Comparison of ENCODE assay signal across 16 cellular contexts in the genomic region with DNA sequence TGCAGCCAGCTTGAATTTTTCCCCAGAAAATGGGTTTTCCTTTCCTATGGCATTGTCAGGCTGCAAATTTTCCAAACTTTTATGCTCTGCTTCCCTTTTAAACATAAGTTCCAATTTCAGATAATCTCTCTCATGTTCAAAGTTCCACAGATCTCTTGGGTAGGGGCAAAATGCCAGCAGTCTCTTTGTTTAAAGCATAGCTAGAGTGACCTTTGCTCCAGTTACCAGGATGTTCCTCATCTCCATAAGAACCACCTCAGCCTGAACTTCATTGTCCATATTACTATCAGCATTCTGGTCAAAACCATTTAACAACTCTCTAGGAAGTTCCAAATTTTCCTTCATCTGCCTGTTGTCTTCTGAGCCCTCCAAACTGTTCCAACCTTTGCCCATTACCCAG.
DNase-seq lines count a peak whose midpoint lies in the region; ATAC-seq and TF ChIP-seq lines count a peak whose summit lies in the region.
"Had no signal": no experiment of that assay in that cellular context is flagged by ENCODE, and none has a peak within 500 bp of the region (broad histone marks: within the 10 kb centered on the region; RNA-seq: fewer than 3 reads in every experiment).

No MANE protein-coding gene starts in this region.

- in situ Hi-C loops in transverse colon (cut with MboI; ENCODE audit: low pct_ligation_motif_present in 1 of 4, low pct_unique_long_range_greater_than_20kb in 1 of 4, low sequenced_read_pairs in 3 of 4), result no loop called here

- no peak overlapping the region for H3K4me2 ChIP-seq in hepatocyte

- H3K27ac ChIP-seq in right atrium auricular region (no peak overlapping the region), hepatocyte (no peak overlapping the region), right lobe of liver (no peak overlapping the region), transverse colon (peak overlapping the region in 3 of 4 donors; percentile 16 to 34 (median 34))
- H3K27ac ChIP-seq: HL-60 had no signal

- no peaks in the 10 kb centered on the region for H3K9me3 ChIP-seq in right atrium auricular region
- H3K9me3 ChIP-seq in hepatocyte (ENCODE audit: low read depth), result no peaks in the 10 kb centered on the region
- no peaks in the 10 kb centered on the region for H3K9me3 ChIP-seq in right lobe of liver
- no peaks in the 10 kb centered on the region for H3K9me3 ChIP-seq in transverse colon

- H3K36me3 ChIP-seq in right atrium auricular region, result no peaks in the 10 kb centered on the region
- H3K36me3 ChIP-seq in hepatocyte (replicated peaks; ENCODE audit: insufficient read depth, low read depth), result no peaks in the 10 kb centered on the region
- H3K36me3 ChIP-seq in right lobe of liver, result no peaks in the 10 kb centered on the region
- no peaks in the 10 kb centered on the region for H3K36me3 ChIP-seq in transverse colon

- no peak overlapping the region for H2AFZ ChIP-seq in hepatocyte

- TF ChIP-seq POLR2A in right lobe of liver (IDR thresholded peaks at IDR 0.05) (no peak), transverse colon (IDR thresholded peaks at IDR 0.05) (no peak)

- H3K4me3 ChIP-seq in right atrium auricular region (no peak overlapping the region), hepatocyte (no peak overlapping the region), right lobe of liver (no peak overlapping the region), transverse colon (no peak overlapping the region)

- intact Hi-C loops in left ventricle myocardium superior (cut with micrococcal nuclease) (no loop called here), right lobe of liver (cut with DNase I) (no loop called here), transverse colon (cut with DNase I; ENCODE audit: low total_unique reads) (no loop called here)

- no peaks in the 10 kb centered on the region for H3K9me2 ChIP-seq in hepatocyte (replicated peaks; ENCODE audit: insufficient read depth)

- H3K4me1 ChIP-seq in right atrium auricular region (peaks cover 0 to 7% of the 10 kb centered on the region in 2 donors), hepatocyte (ENCODE audit: insufficient read depth) (no peaks in the 10 kb centered on the region), right lobe of liver (peaks cover 0 to 7% (median 2%) of the 10 kb centered on the region in 4 donors), transverse colon (peaks cover 0 to 7% (median 2%) of the 10 kb centered on the region in 4 donors)

- ATAC-seq in left ventricle myocardium superior (peak; percentile 46), right lobe of liver (peak; percentile 72 to 94 (median 90)), GM19328 (IDR thresholded peaks at IDR 0.05; ENCODE audit: unreplicated experiment) (no peak)

- TF ChIP-seq EP300 in transverse colon (IDR thresholded peaks at IDR 0.05; ENCODE audit: low read depth), result no peak

- H3K27me3 ChIP-seq in right atrium auricular region, result no peaks in the 10 kb centered on the region
- H3K27me3 ChIP-seq in hepatocyte, result no peaks in the 10 kb centered on the region
- no peaks in the 10 kb centered on the region for H3K27me3 ChIP-seq in right lobe of liver
- H3K27me3 ChIP-seq in transverse colon, result no peaks in the 10 kb centered on the region

- DNase-seq in left ventricle myocardium superior, result no peak
- no peak for DNase-seq in right atrium auricular region (ENCODE audit: low spot score)
- peak; percentile 13 for DNase-seq in hepatocyte (ENCODE audit: low spot score)
- peak in 1 of 3 donors; percentile 55 for DNase-seq in right lobe of liver
- DNase-seq in transverse colon, result peak; percentile 18
- DNase-seq in NCI-H2107 treated with DMSO at 0.1 percent for 48 hours (lab: John Stamatoyannopoulos, UW; ENCODE audit: unreplicated experiment), result no peak
- no peak for DNase-seq in DMS79 (lab: John Stamatoyannopoulos, UW)
- DNase-seq: C1 segment of cervical spinal cord; CD4-positive, alpha-beta T cell; DMS79 treated with DMSO at 0.1 percent for 48 hours; EL; HCEC 1CT; HFFc6; IMR-90 had no signal

- H3K79me2 ChIP-seq in hepatocyte, result no peaks in the 10 kb centered on the region

- H4K20me1 ChIP-seq in hepatocyte (ENCODE audit: insufficient read depth, poor library complexity, severe bottlenecking), result no peaks in the 10 kb centered on the region

- TF ChIP-seq CTCF in right atrium auricular region (IDR thresholded peaks at IDR 0.05) (no peak), hepatocyte (IDR thresholded peaks at IDR 0.05; ENCODE audit: poor library complexity) (no peak), right lobe of liver (IDR thresholded peaks at IDR 0.05) (no peak), transverse colon (IDR thresholded peaks at IDR 0.05) (no peak)

Comparison
In these comparisons a context has a peak if more than half of its experiments do, and no peak if none do; other contexts are left out.
1. DNase-seq: peak in hepatocyte (single experiment) and transverse colon (single experiment); none in left ventricle myocardium superior (single experiment), right atrium auricular region (single experiment), NCI-H2107 treated with DMSO at 0.1 percent for 48 hours (single experiment) and DMS79 (single experiment).
2. H3K27ac ChIP-seq: peak in transverse colon (3 of 4); none in right atrium auricular region (0 of 2), hepatocyte (single experiment) and right lobe of liver (0 of 3).